14 cellular contexts compared by ENCODE assay signal in genomic region chr9:71506821-71507220, GRCh38.
DNase-seq lines count a peak whose midpoint lies in the region; ATAC-seq, FAIRE-seq and TF ChIP-seq lines count a peak whose summit lies in the region.
"Had no signal": no experiment of that assay in that cellular context is flagged by ENCODE, and none has a peak within 500 bp of the region (broad histone marks: within the 10 kb centered on the region; RNA-seq: fewer than 3 reads in every experiment).

No MANE protein-coding gene starts in this region.

- TF ChIP-seq EP300 in A549 (IDR thresholded peaks at IDR 0.05), result no peak

- peak overlapping the region; percentile 45; the same call in 2 of the 3 replicates for H3K4me2 ChIP-seq in A549

- H3K4me3 ChIP-seq in A549 (no peak overlapping the region), astrocyte of the spinal cord (ENCODE audit: low read depth, low read length) (no peak overlapping the region), kidney epithelial cell (ENCODE audit: low read depth, low read length) (no peak overlapping the region)

- no peak for TF ChIP-seq CTCF in A549 (IDR thresholded peaks at IDR 0.05)
- TF ChIP-seq CTCF in astrocyte of the spinal cord (IDR thresholded peaks at IDR 0.05; ENCODE audit: low read depth, low read length), result no peak
- no peak for TF ChIP-seq CTCF in kidney epithelial cell (IDR thresholded peaks at IDR 0.05; ENCODE audit: insufficient read depth, low read length, poor library complexity, severe bottlenecking)

- H3K27ac ChIP-seq in A549, result no peak overlapping the region; a peak in 1 of 6 replicates

- H3K27me3 ChIP-seq in kidney epithelial cell (ENCODE audit: control insufficient read depth, insufficient read depth, low read length), result no peaks in the 10 kb centered on the region

- H3K4me1 ChIP-seq in A549, result peaks cover 30% of the 10 kb centered on the region; the same call in 2 of the 3 replicates

- POLR2A ChIA-PET in A549 (lab: Yijun Ruan, JAX), result no interaction called here

- no peak for TF ChIP-seq POLR2A in A549 (IDR thresholded peaks at IDR 0.05; ENCODE audit: low read length)

- ATAC-seq in A549 (peak; percentile 91 to 99), GM21737 (IDR thresholded peaks at IDR 0.05; ENCODE audit: unreplicated experiment) (no peak)

- H3K9me3 ChIP-seq in A549, result no peaks in the 10 kb centered on the region

- in situ Hi-C loops in astrocyte of the spinal cord (cut with HindIII; ENCODE audit: low sequenced_read_pairs), result no loop called here

- DNase-seq in A549 (ENCODE audit: low read depth in 1 of 2, low spot score in 1 of 2), result peak; percentile 27 to 63
- DNase-seq in HPDE6-E6E7 (ENCODE audit: extremely low spot score), result peak; percentile 63
- DNase-seq in astrocyte of the spinal cord (ENCODE audit: low read depth, low spot score), result peak; percentile 31
- DNase-seq in kidney epithelial cell (ENCODE audit: low read depth), result peak; percentile 91
- no peak for DNase-seq in stimulated activated CD8-positive, alpha-beta memory T cell treated with anti-CD3 and anti-CD28 coated beads, Interleukin-4, amount 100 ng/mL, for 48 hours
- DNase-seq in activated CD4-positive, alpha-beta T cell treated with anti-CD3 and anti-CD28 coated beads for 48 hours, result no peak
- no peak for DNase-seq in NCI-H1048 (lab: John Stamatoyannopoulos, UW)
- DNase-seq: activated naive CD8-positive, alpha-beta T cell treated with anti-CD3 and anti-CD28 coated beads, Interleukin-2, amount 10 ng/mL, durations not matched to agents 7 days and 5 days; immature natural killer cell; NCI-H1105; nephron progenitor cell; stimulated activated naive CD4-positive, alpha-beta T cell; T-helper 2 cell had no signal

- no peaks in the 10 kb centered on the region for H3K36me3 ChIP-seq in kidney epithelial cell (ENCODE audit: control insufficient read depth, insufficient read depth, low read length)

- FAIRE-seq in A549 (lab: Jason Lieb, UNC), result no peak

- 18% methylated on average over 1 of the region's 1 CpG for WGBS in A549 (ENCODE audit: missing lambda C conversion rate)

- no peak for TF ChIP-seq RAD21 in A549 (conservative IDR thresholded peaks at IDR 0.05 in 1 of 2, IDR thresholded peaks at IDR 0.05 in 1 of 2)

- CTCF ChIA-PET in A549 (lab: Yijun Ruan, JAX), result interaction anchor here (1.1 to 1.5 kb wide), 2 partner anchors 12 to 262 kb away, joined by 3 to 4 read pairs; no protein-coding TSS in a partner anchor

TF ChIP-seq in A549, 52 proteins besides CTCF, POLR2A, EP300 and RAD21:
- TF ChIP-seq CEBPB (IDR thresholded peaks at IDR 0.05) (peak; percentile 84 to 87), RFX5 (IDR thresholded peaks at IDR 0.05) (no peak), FOSL2 (IDR thresholded peaks at IDR 0.05) (peak; percentile 74; the same call in 1 of the 2 replicates), FOSL2 (CRISPR knock-in tag; IDR thresholded peaks at IDR 0.05) (peak; percentile 84), ELK1 (IDR thresholded peaks at IDR 0.05; ENCODE audit: low read depth, low read length) (no peak), JUNB (IDR thresholded peaks at IDR 0.05) (peak; percentile 67), TP53 (CRISPR knock-in tag; IDR thresholded peaks at IDR 0.05) (no peak), MAFK (IDR thresholded peaks at IDR 0.05; ENCODE audit: partially characterized antibody) (peak; percentile 28)

Comparison
In these comparisons a context has a peak if more than half of its experiments do, and no peak if none do; other contexts are left out.
1. DNase-seq: peak in A549 (2 of 2), HPDE6-E6E7 (single experiment), astrocyte of the spinal cord (single experiment) and kidney epithelial cell (single experiment); none in stimulated activated CD8-positive, alpha-beta memory T cell treated with anti-CD3 and anti-CD28 coated beads, Interleukin-4, amount 100 ng/mL, for 48 hours (single experiment), activated CD4-positive, alpha-beta T cell treated with anti-CD3 and anti-CD28 coated beads for 48 hours (single experiment) and NCI-H1048 (single experiment).